In the genomic region with DNA sequence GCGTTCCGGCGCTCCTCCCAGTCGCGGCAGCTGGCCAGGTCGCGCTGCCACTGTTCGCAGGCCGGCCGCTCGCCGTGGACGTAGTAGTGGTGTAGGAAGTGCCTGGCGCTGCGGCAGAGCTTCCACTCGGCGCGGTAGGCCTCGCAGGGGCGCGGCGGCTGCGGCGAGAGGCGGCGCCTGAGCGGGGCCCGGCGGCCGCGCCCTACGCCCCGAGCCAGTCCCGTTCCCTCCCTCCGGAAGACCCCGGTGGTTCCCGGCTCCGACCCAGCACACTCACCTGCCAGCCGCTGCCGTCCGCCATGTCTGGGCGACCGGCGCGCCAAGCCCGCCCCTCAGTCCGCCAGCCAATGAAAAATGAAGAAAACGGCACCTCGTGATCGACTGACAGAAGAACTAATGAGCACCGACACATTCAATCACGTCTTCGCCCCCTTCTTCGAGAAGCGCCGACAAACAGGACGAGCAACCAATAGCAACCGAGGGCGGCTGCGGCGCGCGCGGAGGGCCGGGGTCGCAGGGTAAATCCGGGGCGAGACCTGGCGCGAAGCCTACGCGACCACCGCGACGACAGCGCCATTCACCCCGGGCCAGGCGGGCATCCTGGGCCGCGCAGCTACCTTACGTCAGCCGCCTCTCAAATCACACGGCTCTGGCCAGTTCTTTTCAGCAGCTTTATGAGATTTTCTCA, we compare ENCODE assay signal across 8 cellular contexts. TPM values are rescaled to one million over a fixed set of nuclear protein-coding genes. Genes with fewer than 3 reads are reported as not detected.
A peak's percentile ranks its signal among the peaks of the same experiment; 100 is the strongest.
DNase-seq lines count a peak whose midpoint lies in the region; ATAC-seq and TF ChIP-seq lines count a peak whose summit lies in the region.

A gene with protein sequence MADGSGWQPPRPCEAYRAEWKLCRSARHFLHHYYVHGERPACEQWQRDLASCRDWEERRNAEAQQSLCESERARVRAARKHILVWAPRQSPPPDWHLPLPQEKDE (minus strand): TSS at position 324 of the 688 bp plus-strand sequence. CDS start 23 bp downstream, at position 301.

- H3K9ac ChIP-seq in liver (ENCODE audit: low read depth in 1 of 2, low read length in 2 of 2): peak within 1 kb of the TSS; percentile 83 to 89

- under 1% methylated on average over 83 of the region's 83 CpGs for WGBS in liver

- TF ChIP-seq CTCF in dorsolateral prefrontal cortex (IDR thresholded peaks at IDR 0.05 in 54 of 56, conservative IDR thresholded peaks at IDR 0.05 in 2 of 56; ENCODE audit: low read depth in 1 of 56, partially characterized antibody in 56 of 56): peak in 12 of 56 donors; percentile 6 to 39 (median 20)
- no peak for TF ChIP-seq CTCF in liver (IDR thresholded peaks at IDR 0.05; ENCODE audit: low read depth, low read length, missing input control)

- TF ChIP-seq RAD21 in liver (IDR thresholded peaks at IDR 0.05): peak in 1 of 2 donors; percentile 2

- DNase-seq in C1 segment of cervical spinal cord (lab: John Stamatoyannopoulos, UW) (peak; percentile 33 to 95 (median 87)), NCI-H774 (lab: John Stamatoyannopoulos, UW) (peak; percentile 89), dorsolateral prefrontal cortex (peak; percentile 90 to 97 (median 95))
- DNase-seq in activated CD4-positive, alpha-beta T cell treated with anti-CD3 and anti-CD28 coated beads, Interleukin-2, amount 50 U/mL, for 48 hours: peak; percentile 81 to 86
- DNase-seq in stimulated activated CD4-positive, alpha-beta T cell treated with anti-CD3 and anti-CD28 coated beads, Interleukin-4, amount 100 ng/mL, for 24 hours: peak; percentile 89

- ATAC-seq in GM19372 (IDR thresholded peaks at IDR 0.05; ENCODE audit: low read depth, unreplicated experiment): peak; percentile 75
- ATAC-seq in HG03558 (IDR thresholded peaks at IDR 0.05; ENCODE audit: extremely low read depth, unreplicated experiment): peak; percentile 48

- no peaks in the 10 kb centered on the region for H3K9me3 ChIP-seq in liver (ENCODE audit: control insufficient read depth in 4 of 4, low read length in 3 of 4)

- H3K27ac ChIP-seq in dorsolateral prefrontal cortex: peak within 1 kb of the TSS; percentile 21 to 97 (median 87)
- H3K27ac ChIP-seq in liver (ENCODE audit: low read depth in 1 of 2, low read length in 2 of 2): peak within 1 kb of the TSS; percentile 93 to 97

- H3K36me3 ChIP-seq in liver (ENCODE audit: control insufficient read depth in 4 of 4, insufficient read depth in 3 of 4, low read depth in 1 of 4, low read length in 3 of 4): peaks cover 0 to 27% (median 15%) of the 10 kb centered on the region in 4 donors

- H3K4me1 ChIP-seq in liver (ENCODE audit: control insufficient read depth in 4 of 4, insufficient read depth in 4 of 4, low read length in 3 of 4): peaks cover 4 to 19% (median 12%) of the 10 kb centered on the region in 4 donors

- intact Hi-C loops in dorsolateral prefrontal cortex (cut with DNase I): loop anchor here (2.0 to 10.0 kb wide), 4 partner anchors 15 to 270 kb away; a partner anchor contains a TSS

- H3K4me3 ChIP-seq in dorsolateral prefrontal cortex (peak within 1 kb of the TSS; percentile 63 to 99 (median 93)), liver (ENCODE audit: low read depth in 1 of 3, low read length in 3 of 3) (peak within 1 kb of the TSS; percentile 82 to 91 (median 89))

- no peaks in the 10 kb centered on the region for H3K27me3 ChIP-seq in dorsolateral prefrontal cortex
- H3K27me3 ChIP-seq in liver (ENCODE audit: control insufficient read depth in 4 of 4, insufficient read depth in 4 of 4, low read length in 3 of 4): no peaks in the 10 kb centered on the region

TF ChIP-seq in liver, 16 proteins besides CTCF, POLR2A, EP300 and RAD21:
- TF ChIP-seq GABPA (IDR thresholded peaks at IDR 0.05 in 1 of 2, conservative IDR thresholded peaks at IDR 0.05 in 1 of 2): no peak
- no peak for TF ChIP-seq NR2F2 (IDR thresholded peaks at IDR 0.05)
- TF ChIP-seq SP1 (IDR thresholded peaks at IDR 0.05): peak; percentile 52
- TF ChIP-seq FOXA1 (IDR thresholded peaks at IDR 0.05): no peak
- TF ChIP-seq FOXA2 (IDR thresholded peaks at IDR 0.05): no peak
- peak; percentile 96 for TF ChIP-seq YY1 (IDR thresholded peaks at IDR 0.05)
- TF ChIP-seq HNF4A (conservative IDR thresholded peaks at IDR 0.05): no peak
- no peak for TF ChIP-seq EGR1 (IDR thresholded peaks at IDR 0.05; ENCODE audit: low read depth in 2 of 2)
- TF ChIP-seq, protein P1, sequence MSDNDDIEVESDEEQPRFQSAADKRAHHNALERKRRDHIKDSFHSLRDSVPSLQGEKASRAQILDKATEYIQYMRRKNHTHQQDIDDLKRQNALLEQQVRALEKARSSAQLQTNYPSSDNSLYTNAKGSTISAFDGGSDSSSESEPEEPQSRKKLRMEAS (IDR thresholded peaks at IDR 0.05): no peak
- no peak for TF ChIP-seq HNF4G (IDR thresholded peaks at IDR 0.05)

RNA-seq across cellular contexts. Expression of the gene that starts here (rescaled TPM):
- 10 to 100 TPM; 37.4 to 76.4 (median 59.4) TPM for total RNA-seq in dorsolateral prefrontal cortex
- total RNA-seq in liver: 10 to 100 TPM; 12.4 to 22.4 TPM
- 10 to 100 TPM; 11.3 to 14.6 TPM for polyA plus RNA-seq in liver

Comparison
In these comparisons a context has a peak if more than half of its experiments do, and no peak if none do; other contexts are left out.
1. Peak in every context shown above with its lines: DNase-seq, ATAC-seq, H3K4me3 ChIP-seq and H3K27ac ChIP-seq.